Comparison of ENCODE assay signal across 9 cellular contexts in genomic region chr1:61139324-61140055, GRCh38. TPM values are rescaled to one million over a fixed set of nuclear protein-coding genes. Genes with fewer than 3 reads are reported as not detected.
DNase-seq lines count a peak whose midpoint lies in the region; ATAC-seq and TF ChIP-seq lines count a peak whose summit lies in the region.
"Had no signal": no experiment of that assay in that cellular context is flagged by ENCODE, and none has a peak within 500 bp of the region (broad histone marks: within the 10 kb centered on the region; RNA-seq: fewer than 3 reads in every experiment).

No MANE protein-coding gene starts in this region.

- in situ Hi-C loops in transverse colon (cut with MboI; ENCODE audit: low pct_ligation_motif_present in 1 of 4, low pct_unique_long_range_greater_than_20kb in 1 of 4, low sequenced_read_pairs in 3 of 4), result no loop called here

- TF ChIP-seq POLR2A in transverse colon (IDR thresholded peaks at IDR 0.05), result no peak

- no peak for TF ChIP-seq EP300 in transverse colon (IDR thresholded peaks at IDR 0.05; ENCODE audit: low read depth)

- H3K4me3 ChIP-seq in skeletal muscle tissue (ENCODE audit: low read length in 3 of 3) (peak overlapping the region in 2 of 3 donors; percentile 8 to 39), transverse colon (no peak overlapping the region)
- H3K4me3 ChIP-seq: heart right ventricle had no signal

- peak; percentile 64 for ATAC-seq in esophagus mucosa
- ATAC-seq in HG03457 (IDR thresholded peaks at IDR 0.05; ENCODE audit: unreplicated experiment), result no peak

- WGBS in transverse colon (ENCODE audit: low coverage in 1 of 2), 2 donors, result 73% methylated on average over 9 to 11 of the region's 11 CpGs

- H3K9me3 ChIP-seq in skeletal muscle tissue (ENCODE audit: control insufficient read depth in 3 of 3, low read length in 3 of 3) (no peaks in the 10 kb centered on the region), transverse colon (no peaks in the 10 kb centered on the region)
- H3K9me3 ChIP-seq: heart right ventricle had no signal

- H3K27me3 ChIP-seq in skeletal muscle tissue (ENCODE audit: control insufficient read depth in 3 of 3, insufficient read depth in 3 of 3, low read length in 3 of 3), result no peaks in the 10 kb centered on the region
- H3K27me3 ChIP-seq in transverse colon, result no peaks in the 10 kb centered on the region
- H3K27me3 ChIP-seq: heart right ventricle had no signal

- H3K36me3 ChIP-seq in skeletal muscle tissue (ENCODE audit: control insufficient read depth in 3 of 3, insufficient read depth in 3 of 3, low read length in 3 of 3) (no peaks in the 10 kb centered on the region), transverse colon (no peaks in the 10 kb centered on the region)
- H3K36me3 ChIP-seq: heart right ventricle had no signal

- no peak for TF ChIP-seq CTCF in transverse colon (IDR thresholded peaks at IDR 0.05)

- peak; percentile 68 for DNase-seq in HPDE6-E6E7 (ENCODE audit: extremely low spot score)
- DNase-seq in SIG-M5 treated with dmso at 0.1 percent for 504 hours (lab: John Stamatoyannopoulos, UW; ENCODE audit: unreplicated experiment), result peak; percentile 86
- DNase-seq in activated T-cell treated with anti-CD3 and anti-CD28 coated beads, Interleukin-2, amount 50 U/mL, for 48 hours, result no peak
- no peak for DNase-seq in transverse colon
- no peak for DNase-seq in activated effector memory CD4-positive, alpha-beta T cell treated with Interleukin-2 at 50 U/mL for 16 hours
- DNase-seq: heart right ventricle had no signal

- intact Hi-C loops in transverse colon (cut with DNase I; ENCODE audit: low total_unique reads), result no loop called here

- peak overlapping the region in 2 of 3 donors; percentile 32 to 35 for H3K9ac ChIP-seq in skeletal muscle tissue (ENCODE audit: low read depth in 1 of 3, low read length in 3 of 3)

- H3K27ac ChIP-seq in skeletal muscle tissue (ENCODE audit: low read depth, low read length) (no peak overlapping the region), transverse colon (no peak overlapping the region)

- peaks cover 29 to 34% (median 33%) of the 10 kb centered on the region in 3 donors for H3K4me1 ChIP-seq in skeletal muscle tissue (ENCODE audit: control insufficient read depth in 3 of 3, insufficient read depth in 3 of 3, low read length in 3 of 3)
- peaks cover 13 to 35% (median 25%) of the 10 kb centered on the region in 4 donors for H3K4me1 ChIP-seq in transverse colon

RNA-seq across cellular contexts. Expression of gene NFIA, which starts 57.1 kb away (rescaled TPM):
- total RNA-seq in esophagus mucosa, result 47.5 TPM
- 31.3 TPM for total RNA-seq in skeletal muscle tissue
- 10 to 100 TPM; 17.3 to 37.2 (median 29.8) TPM for total RNA-seq in transverse colon

Comparison
In these comparisons a context has a peak if more than half of its experiments do, and no peak if none do; other contexts are left out.
1. DNase-seq: peak in HPDE6-E6E7 (single experiment) and SIG-M5 treated with dmso at 0.1 percent for 504 hours (single experiment); none in activated T-cell treated with anti-CD3 and anti-CD28 coated beads, Interleukin-2, amount 50 U/mL, for 48 hours (0 of 2), transverse colon (single experiment) and activated effector memory CD4-positive, alpha-beta T cell treated with Interleukin-2 at 50 U/mL for 16 hours (single experiment).
2. H3K4me3 ChIP-seq: peak in skeletal muscle tissue (2 of 3); none in transverse colon (0 of 4).